Comparison of ENCODE assay signal across 8 cellular contexts in the genomic region with DNA sequence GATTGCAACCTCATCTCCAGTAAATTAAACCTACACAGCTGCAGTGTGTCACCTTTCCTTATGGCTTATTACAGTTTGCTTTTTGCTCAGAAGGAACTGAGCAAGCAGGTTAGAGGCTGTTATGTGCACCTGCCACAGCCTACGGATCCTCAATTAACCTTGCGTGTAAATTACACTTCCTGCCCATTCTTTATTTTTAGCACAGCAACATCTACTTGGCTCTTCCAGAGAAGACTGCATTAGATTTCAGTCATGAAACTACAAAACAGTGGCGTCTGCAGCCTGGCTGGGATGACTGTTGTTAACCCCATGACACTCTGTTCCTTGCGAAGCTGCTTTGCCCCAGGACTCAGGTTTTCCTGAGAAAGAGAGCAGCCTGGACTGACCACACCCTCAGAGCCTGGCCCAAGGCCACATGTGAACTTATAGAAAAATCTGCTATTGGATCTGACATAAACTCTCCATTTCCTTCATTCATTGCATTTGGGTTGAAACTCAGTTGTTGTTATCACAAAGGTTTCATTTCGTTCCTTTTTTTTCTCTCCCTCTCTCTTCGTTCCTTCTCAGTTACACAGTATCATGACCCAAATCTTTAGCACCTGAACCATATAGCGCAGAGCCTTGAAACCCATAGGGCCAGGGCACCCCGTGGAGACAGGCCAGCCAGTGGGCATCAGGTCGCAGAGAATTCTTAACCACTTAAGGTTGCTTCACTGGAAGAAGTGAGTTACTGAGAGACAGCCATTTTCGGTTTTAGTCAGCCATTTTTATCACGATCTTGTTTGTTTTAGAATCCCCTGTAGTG.
DNase-seq lines count a peak whose midpoint lies in the region; ATAC-seq and TF ChIP-seq lines count a peak whose summit lies in the region.
"Had no signal": no experiment of that assay in that cellular context is flagged by ENCODE, and none has a peak within 500 bp of the region (broad histone marks: within the 10 kb centered on the region; RNA-seq: fewer than 3 reads in every experiment).

No MANE protein-coding gene starts in this region.

- no peaks in the 10 kb centered on the region for H3K27me3 Mint-ChIP-seq in stimulated activated naive CD8-positive, alpha-beta T cell treated with anti-CD3 and anti-CD28 coated beads, Interleukin-15, Interleukin-2, amounts not matched to agents 100 ng/mL and 50 ng/mL, for 24 hours

- no peak overlapping the region for H3K4me3 ChIP-seq in colonic mucosa

- H3K9me3 Mint-ChIP-seq in stimulated activated naive CD8-positive, alpha-beta T cell treated with anti-CD3 and anti-CD28 coated beads, Interleukin-15, Interleukin-2, amounts not matched to agents 100 ng/mL and 50 ng/mL, for 24 hours: peaks cover 3% of the 10 kb centered on the region

- no peaks in the 10 kb centered on the region for H3K36me3 Mint-ChIP-seq in stimulated activated naive CD8-positive, alpha-beta T cell treated with anti-CD3 and anti-CD28 coated beads, Interleukin-15, Interleukin-2, amounts not matched to agents 100 ng/mL and 50 ng/mL, for 24 hours (ENCODE audit: low read depth)

- H3K4me1 Mint-ChIP-seq in stimulated activated naive CD8-positive, alpha-beta T cell treated with anti-CD3 and anti-CD28 coated beads, Interleukin-15, Interleukin-2, amounts not matched to agents 100 ng/mL and 50 ng/mL, for 24 hours (ENCODE audit: low read depth): peaks cover 39% of the 10 kb centered on the region

- no peak for TF ChIP-seq CTCF in colonic mucosa (IDR thresholded peaks at IDR 0.05)

- peak overlapping the region; percentile 77 for H3K27ac ChIP-seq in colonic mucosa

- intact Hi-C loops in colonic mucosa (cut with DNase I): no loop called here

- H3K9me3 ChIP-seq in colonic mucosa: no peaks in the 10 kb centered on the region

- ATAC-seq in GM19025 (IDR thresholded peaks at IDR 0.05; ENCODE audit: low read depth, unreplicated experiment) (peak; percentile 48), HG02970 (IDR thresholded peaks at IDR 0.05; ENCODE audit: low FRiP score, unreplicated experiment) (peak; percentile 42)
- ATAC-seq: Panc1 had no signal

- H3K27ac Mint-ChIP-seq in stimulated activated naive CD8-positive, alpha-beta T cell treated with anti-CD3 and anti-CD28 coated beads, Interleukin-15, Interleukin-2, amounts not matched to agents 100 ng/mL and 50 ng/mL, for 24 hours: peak overlapping the region; percentile 91

- peak overlapping the region; percentile 37 for H3K4me3 Mint-ChIP-seq in stimulated activated naive CD8-positive, alpha-beta T cell treated with anti-CD3 and anti-CD28 coated beads, Interleukin-15, Interleukin-2, amounts not matched to agents 100 ng/mL and 50 ng/mL, for 24 hours

- H3K36me3 ChIP-seq in colonic mucosa: no peaks in the 10 kb centered on the region

- H3K27me3 ChIP-seq in colonic mucosa: no peaks in the 10 kb centered on the region

- DNase-seq in NCI-H2171 treated with DMSO at 0.1 percent for 48 hours (lab: John Stamatoyannopoulos, UW): peak; percentile 83
- DNase-seq in colonic mucosa: peak; percentile 71
- DNase-seq in HuH-7 (ENCODE audit: low spot score): no peak
- DNase-seq in amygdala (lab: John Stamatoyannopoulos, UW): no peak

- peak overlapping the region in 1 of 2 donors; percentile 69 for H3K9ac ChIP-seq in colonic mucosa (ENCODE audit: low read depth in 2 of 2, low read length in 2 of 2)

- H3K4me1 ChIP-seq in colonic mucosa: no peaks in the 10 kb centered on the region

Comparison
In these comparisons a context has a peak if more than half of its experiments do, and no peak if none do; other contexts are left out.
1. DNase-seq: peak in NCI-H2171 treated with DMSO at 0.1 percent for 48 hours (single experiment) and colonic mucosa (single experiment); none in HuH-7 (single experiment) and amygdala (0 of 56).